Comparison of ENCODE assay signal across 13 cellular contexts in the genomic region with DNA sequence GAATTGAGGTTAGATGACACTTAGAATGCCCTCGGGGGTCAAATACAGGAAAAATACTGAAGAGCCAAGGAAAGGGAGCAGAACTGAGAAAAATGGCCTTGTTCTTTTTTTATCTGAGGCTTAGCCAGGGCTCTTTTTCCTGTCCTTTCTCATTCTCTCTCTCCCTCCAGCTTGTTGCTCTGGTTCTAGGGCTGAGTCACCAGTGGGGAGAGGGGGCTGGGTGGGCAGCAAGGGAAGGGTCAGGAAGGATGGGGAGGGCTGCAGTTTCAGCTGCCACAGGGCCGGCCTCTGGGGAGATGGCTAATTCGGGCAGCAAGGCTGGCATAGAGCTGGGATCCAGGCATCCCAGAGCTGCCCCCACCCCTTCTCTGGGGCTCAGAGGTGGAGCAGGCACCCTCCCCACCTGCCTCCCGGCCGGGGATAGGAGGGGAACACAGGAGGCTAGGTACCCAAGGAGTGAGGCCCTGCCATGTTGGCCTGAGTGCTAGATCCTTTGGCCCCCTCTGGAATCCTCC. TPM values are rescaled to one million over a fixed set of nuclear protein-coding genes. Genes with fewer than 3 reads are reported as not detected.
DNase-seq lines count a peak whose midpoint lies in the region; ATAC-seq, FAIRE-seq and TF ChIP-seq lines count a peak whose summit lies in the region.
"Had no signal": no experiment of that assay in that cellular context is flagged by ENCODE, and none has a peak within 500 bp of the region (broad histone marks: within the 10 kb centered on the region; RNA-seq: fewer than 3 reads in every experiment).

No MANE protein-coding gene starts in this region.

- ATAC-seq in A549 (no peak), GM21381 (IDR thresholded peaks at IDR 0.05; ENCODE audit: unreplicated experiment) (no peak), HG02763 (IDR thresholded peaks at IDR 0.05; ENCODE audit: unreplicated experiment) (no peak)
- ATAC-seq: left lobe of liver had no signal

- H3K9me3 ChIP-seq in A549 (no peaks in the 10 kb centered on the region), SJCRH30 (replicated peaks) (no peaks in the 10 kb centered on the region), esophagus squamous epithelium (no peaks in the 10 kb centered on the region)

- FAIRE-seq in A549 (lab: Jason Lieb, UNC): no peak
- FAIRE-seq: colon had no signal

- H3K36me3 ChIP-seq in SJCRH30: no peaks in the 10 kb centered on the region
- H3K36me3 ChIP-seq in esophagus squamous epithelium: no peaks in the 10 kb centered on the region

- H3K4me3 Mint-ChIP-seq in nephron: peak overlapping the region; percentile 23 to 57 (median 43)

- intact Hi-C loops in esophagus squamous epithelium (cut with DNase I): no loop called here

- TF ChIP-seq CTCF in A549 (IDR thresholded peaks at IDR 0.05): no peak
- TF ChIP-seq CTCF in esophagus squamous epithelium (IDR thresholded peaks at IDR 0.05): no peak
- TF ChIP-seq CTCF in nephron (IDR thresholded peaks at IDR 0.05; ENCODE audit: unreplicated experiment in 3 of 3): no peak

- no peak for TF ChIP-seq EP300 in A549 (IDR thresholded peaks at IDR 0.05)

- H3K27ac ChIP-seq in A549 (peak overlapping the region; percentile 92 to 97), SJCRH30 (no peak overlapping the region), esophagus squamous epithelium (peak overlapping the region; percentile 89 to 95 (median 92))
- H3K27ac ChIP-seq: SK-N-MC had no signal

- no peaks in the 10 kb centered on the region for H3K27me3 ChIP-seq in SJCRH30
- H3K27me3 ChIP-seq in esophagus squamous epithelium: no peaks in the 10 kb centered on the region

- POLR2A ChIA-PET in A549 (lab: Yijun Ruan, JAX): interaction anchor here (1.4 to 5.8 kb wide), 3 partner anchors 32 to 62 kb away, joined by 4 to 90 read pairs (median 4); no protein-coding TSS in a partner anchor

- peaks cover 79% of the 10 kb centered on the region for H3K4me1 Mint-ChIP-seq in nephron

- H3K4me3 ChIP-seq in A549 (peak overlapping the region; percentile 77), SJCRH30 (no peak overlapping the region), esophagus squamous epithelium (peak overlapping the region in 2 of 4 donors; percentile 1 to 79)
- H3K4me3 ChIP-seq: SK-N-MC had no signal

- H3K4me1 ChIP-seq in A549 (peaks cover 72% of the 10 kb centered on the region), SJCRH30 (peaks cover 19% of the 10 kb centered on the region), esophagus squamous epithelium (peaks cover 68 to 99% (median 87%) of the 10 kb centered on the region in 3 donors)

- no peaks in the 10 kb centered on the region for H3K9me3 Mint-ChIP-seq in nephron

- peaks cover 9% of the 10 kb centered on the region for H3K27me3 Mint-ChIP-seq in nephron (ENCODE audit: low read depth)

- no peaks in the 10 kb centered on the region for H3K36me3 Mint-ChIP-seq in nephron (ENCODE audit: low read depth)

- DNase-seq in A549 (ENCODE audit: low read depth in 1 of 2, low spot score in 1 of 2) (no peak), SJCRH30 (peak; percentile 25 to 30), esophagus squamous epithelium (lab: John Stamatoyannopoulos, UW) (no peak), NCI-H1930 (lab: John Stamatoyannopoulos, UW) (no peak), NCI-H345 (lab: John Stamatoyannopoulos, UW) (no peak)
- DNase-seq: NCI-H187; stimulated activated CD4-positive, alpha-beta T cell treated with anti-CD3 and anti-CD28 coated beads, Interleukin-1b, Interleukin-23, amount 100 ng/mL, for 48 hours had no signal

- WGBS in A549 (ENCODE audit: missing lambda C conversion rate): 19% methylated on average over 4 of the region's 5 CpGs
- WGBS in esophagus squamous epithelium, 2 donors: 12 to 33% methylated on average over 1 to 2 of the region's 5 CpGs

- CTCF ChIA-PET in A549 (lab: Yijun Ruan, JAX): interaction anchor here (1.3 to 22.1 kb wide), 5 partner anchors 16 to 63 kb away, joined by 3 to 473 read pairs (median 285); a partner anchor contains a TSS

- TF ChIP-seq RAD21 in A549 (conservative IDR thresholded peaks at IDR 0.05 in 1 of 2, IDR thresholded peaks at IDR 0.05 in 1 of 2): no peak

- TF ChIP-seq POLR2A in A549 (IDR thresholded peaks at IDR 0.05; ENCODE audit: low read length) (no peak), esophagus squamous epithelium (IDR thresholded peaks at IDR 0.05) (no peak)

- H3K4me2 ChIP-seq in A549: peak overlapping the region; percentile 91

- H3K27ac Mint-ChIP-seq in nephron: peak overlapping the region in 2 of 3 experiments; percentile 53 to 88

TF ChIP-seq in A549, 52 proteins besides CTCF, POLR2A, EP300 and RAD21:
- no peak for TF ChIP-seq HOXB13 (CRISPR knock-in tag; IDR thresholded peaks at IDR 0.05; ENCODE audit: low read depth)
- TF ChIP-seq FOSB (CRISPR knock-in tag; IDR thresholded peaks at IDR 0.05): peak; percentile 47; the same call in 1 of the 2 replicates
- TF ChIP-seq BHLHE40 (IDR thresholded peaks at IDR 0.05; ENCODE audit: low read depth, low read length): no peak
- TF ChIP-seq FOSL2 (IDR thresholded peaks at IDR 0.05): peak; percentile 37; the same call in 1 of the 2 replicates
- TF ChIP-seq FOSL2 (CRISPR knock-in tag; IDR thresholded peaks at IDR 0.05): peak; percentile 56
- TF ChIP-seq, protein P1, sequence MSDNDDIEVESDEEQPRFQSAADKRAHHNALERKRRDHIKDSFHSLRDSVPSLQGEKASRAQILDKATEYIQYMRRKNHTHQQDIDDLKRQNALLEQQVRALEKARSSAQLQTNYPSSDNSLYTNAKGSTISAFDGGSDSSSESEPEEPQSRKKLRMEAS (IDR thresholded peaks at IDR 0.05): no peak
- TF ChIP-seq POLR2AphosphoS2 (conservative IDR thresholded peaks at IDR 0.05; ENCODE audit: low read length): 0 out of 2 replicates have a peak, but pooled peaks have one; percentile 55

RNA-seq across cellular contexts. Expression of a gene that starts 3.9 kb away (rescaled TPM):
- polyA plus RNA-seq in A549 (2011; rRNA removed): 141 and 181 TPM in 2 replicates
- 182 and 240 TPM in 2 replicates for polyA plus RNA-seq in A549 (2012; cell fraction: cytosol; rRNA removed)
- polyA plus RNA-seq in A549 (2012; cell fraction: nucleus; rRNA removed): 975 and 1,352 TPM in 2 replicates
- polyA plus RNA-seq in A549 (2017; fragmentation: RNase III; extraction: RNeasy Plus Mini Kit Qiagen cat#74134 plus additional on column Dnase treatment): 248 to 268 TPM (median 256 TPM) in 3 replicates
- 337 and 368 TPM in 2 replicates for polyA minus RNA-seq in A549 (2011; rRNA and poly(A)+ RNA removed)
- total RNA-seq in SJCRH30 (2014; rRNA removed; shearing (Covaris generic)): 2.9 and 3.7 TPM in 2 replicates
- total RNA-seq in esophagus squamous epithelium: 10 to 100 TPM; 44.4 to 86.3 (median 77.0) TPM

RNA-seq across cellular contexts. Expression of a gene that starts 35.3 kb away (rescaled TPM):
- 28.5 and 34.4 TPM in 2 replicates for polyA plus RNA-seq in A549 (2011; rRNA removed)
- polyA plus RNA-seq in A549 (2012; cell fraction: cytosol; rRNA removed): 59.2 and 79.0 TPM in 2 replicates
- 67.5 and 95.4 TPM in 2 replicates for polyA plus RNA-seq in A549 (2012; cell fraction: nucleus; rRNA removed)
- polyA plus RNA-seq in A549 (2017; fragmentation: RNase III; extraction: RNeasy Plus Mini Kit Qiagen cat#74134 plus additional on column Dnase treatment): 14.1 to 19.8 TPM (median 15.2 TPM) in 3 replicates
- 65.2 and 71.3 TPM in 2 replicates for polyA minus RNA-seq in A549 (2011; rRNA and poly(A)+ RNA removed)
- total RNA-seq in SJCRH30 (2014; rRNA removed; shearing (Covaris generic)): 10.7 and 12.5 TPM in 2 replicates
- 10 to 100 TPM in 3 of 4 donors, 1 to 10 TPM in 1; 5.2 to 20.2 (median 12.8) TPM for total RNA-seq in esophagus squamous epithelium

Comparison
In these comparisons a context has a peak if more than half of its experiments do, and no peak if none do; other contexts are left out.
1. DNase-seq: peak in SJCRH30 (2 of 2); none in A549 (0 of 2), esophagus squamous epithelium (single experiment), NCI-H1930 (0 of 2) and NCI-H345 (single experiment).